ENCODE assay signal across 2 cellular contexts in genomic region chr6:43390753-43391447, GRCh38.
A peak's percentile ranks its signal among the peaks of the same experiment; 100 is the strongest.
TF ChIP-seq lines count a peak whose summit lies in the region.

No MANE protein-coding gene starts in this region.

TF ChIP-seq in HEK293, 187 proteins besides CTCF, POLR2A, EP300 and RAD21:
- TF ChIP-seq TCF7L2 (IDR thresholded peaks at IDR 0.05; ENCODE audit: borderline replicate concordance, low read depth, low read length) = peak; percentile 73
- TF ChIP-seq ZIC2 (tag by site-specific recombination; IDR thresholded peaks at IDR 0.05) = peak; percentile 71
- peak; percentile 19 for TF ChIP-seq ZBTB44 (tag by site-specific recombination; IDR thresholded peaks at IDR 0.05)
- peak; percentile 58 for TF ChIP-seq GLIS1 (tag by site-specific recombination; IDR thresholded peaks at IDR 0.05)
- 0 out of 2 replicates have a peak, but pooled peaks have one; percentile 40 for TF ChIP-seq ZNF366 (tag by site-specific recombination; conservative IDR thresholded peaks at IDR 0.05)
- TF ChIP-seq TRIM28 (IDR thresholded peaks at IDR 0.05; ENCODE audit: borderline replicate concordance, low read length) = peak; percentile 88
- TF ChIP-seq EGR2 (tag by site-specific recombination; IDR thresholded peaks at IDR 0.05; ENCODE audit: low read depth) = peak; percentile 84
- TF ChIP-seq ZNF398 (tag by site-specific recombination; IDR thresholded peaks at IDR 0.05) = peak; percentile 28; the same call in 1 of the 2 replicates
- peak; percentile 76 for TF ChIP-seq ZFHX2 (tag by site-specific recombination; conservative IDR thresholded peaks at IDR 0.05)
- TF ChIP-seq ZNF335 (tag by site-specific recombination; conservative IDR thresholded peaks at IDR 0.05) = 0 out of 2 replicates have a peak, but pooled peaks have one; percentile 20
- TF ChIP-seq ZNF76 (tag by site-specific recombination; IDR thresholded peaks at IDR 0.05; ENCODE audit: borderline replicate concordance, low read depth) = peak; percentile 59; the same call in 1 of the 2 replicates

TF ChIP-seq in HepG2, 621 proteins besides CTCF, POLR2A, EP300 and RAD21:
- TF ChIP-seq MAFK (conservative IDR thresholded peaks at IDR 0.05 in 1 of 2, IDR thresholded peaks at IDR 0.05 in 1 of 2; ENCODE audit: low read length in 2 of 2) (peak; percentile 30 to 72; a peak in 2 of 4 replicates), MAFF (IDR thresholded peaks at IDR 0.05; ENCODE audit: low read depth, low read length) (0 out of 2 replicates have a peak, but pooled peaks have one; percentile 28)
TF ChIP-seq in HepG2: peak in this region for 2; not testable (repeated sequence) for 619.
